In genomic region chr12:73678335-73678734, GRCh38 we compare ENCODE assay signal across 12 cellular contexts.
"Had no signal": no experiment of that assay in that cellular context is flagged by ENCODE, and none has a peak within 500 bp of the region (broad histone marks: within the 10 kb centered on the region; RNA-seq: fewer than 3 reads in every experiment).

No MANE protein-coding gene starts in this region.

- H3K4me1 ChIP-seq: left lung had no signal

- H3K9me3 ChIP-seq: left lung had no signal

- H3K27ac ChIP-seq: epithelial cell of prostate, left lung, VCaP had no signal

- H3K27me3 ChIP-seq: left lung had no signal

- H3K4me3 ChIP-seq: left lung had no signal

- H3K36me3 ChIP-seq: left lung had no signal

- ATAC-seq: effector memory CD8-positive, alpha-beta T cell; left lung had no signal

- DNase-seq: activated CD4-positive, alpha-beta T cell treated with anti-CD3 and anti-CD28 coated beads for 1 hour; activated gamma-delta T cell treated with Interleukin-2 at 50 U/mL for 16 hours; amniotic stem cell; dermis blood vessel endothelial cell; effector memory CD8-positive, alpha-beta T cell; foreskin melanocyte; hypothalamus; left lung; stimulated activated naive CD4-positive, alpha-beta T cell; T-helper 2 cell had no signal
